16 cellular contexts compared by ENCODE assay signal in the genomic region with DNA sequence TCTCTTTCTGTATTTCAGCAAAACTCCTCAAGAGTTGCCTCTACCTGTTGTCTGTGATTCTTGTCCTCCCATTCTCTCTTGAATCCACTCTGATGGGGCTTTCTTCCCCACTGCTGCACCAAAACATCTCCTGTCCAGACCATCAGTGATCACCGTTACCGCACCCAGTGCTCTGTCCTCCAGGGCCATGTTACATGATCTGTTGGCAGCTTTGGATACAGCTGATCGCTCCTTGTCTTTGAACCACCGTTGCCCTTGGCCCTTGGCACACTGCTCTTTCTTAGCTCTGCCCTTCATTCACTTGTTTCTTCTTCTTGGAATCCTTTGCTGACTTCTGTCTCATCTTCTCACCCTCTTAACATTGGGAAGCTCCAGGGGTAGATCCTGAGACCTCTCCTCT.
"Had no signal": no experiment of that assay in that cellular context is flagged by ENCODE, and none has a peak within 500 bp of the region (broad histone marks: within the 10 kb centered on the region; RNA-seq: fewer than 3 reads in every experiment).

No MANE protein-coding gene starts in this region.

- ATAC-seq: foreskin keratinocyte, gastroesophageal sphincter, heart right ventricle, left cardiac atrium, left lung, left ventricle myocardium superior, lower lobe of right lung had no signal

- H3K27me3 ChIP-seq: dorsolateral prefrontal cortex, esophagus muscularis mucosa, foreskin keratinocyte, gastroesophageal sphincter, heart right ventricle, left lung had no signal

- DNase-seq: dermis blood vessel endothelial cell; dorsolateral prefrontal cortex; effector CD4-positive, alpha-beta T cell; effector memory CD4-positive, alpha-beta T cell; foreskin keratinocyte; heart right ventricle; hippocampal formation; left cardiac atrium; left lung; left ventricle myocardium superior; lower lobe of right lung; mesenchymal stem cell; midbrain had no signal

- H3K27ac ChIP-seq: coronary artery, dorsolateral prefrontal cortex, esophagus muscularis mucosa, foreskin keratinocyte, gastroesophageal sphincter, heart right ventricle, left lung, lower lobe of right lung had no signal

- H3K36me3 ChIP-seq: left lung, lower lobe of right lung had no signal

- H3K4me1 ChIP-seq: foreskin keratinocyte, left lung, lower lobe of right lung had no signal

- H3K9me3 ChIP-seq: esophagus muscularis mucosa, gastroesophageal sphincter, heart right ventricle, left lung, lower lobe of right lung had no signal

- H3K4me3 ChIP-seq: coronary artery, dorsolateral prefrontal cortex, esophagus muscularis mucosa, gastroesophageal sphincter, heart right ventricle, left lung, lower lobe of right lung had no signal
